Comparison of ENCODE assay signal across 2 cellular contexts in genomic region chr7:158312789-158313188, GRCh38.
TF ChIP-seq lines count a peak whose summit lies in the region.

No MANE protein-coding gene starts in this region.

TF ChIP-seq in HepG2, 621 proteins besides CTCF, POLR2A, EP300 and RAD21 (continued from another document):
- TF ChIP-seq ELK4 (CRISPR knock-in tag; IDR thresholded peaks at IDR 0.05; ENCODE audit: borderline replicate concordance) (no peak), MNT (IDR thresholded peaks at IDR 0.05) (peak; percentile 55)

TF ChIP-seq in neural cell, 6 proteins besides CTCF, POLR2A, EP300 and RAD21 (continued from another document):
- TF ChIP-seq REST (IDR thresholded peaks at IDR 0.05; ENCODE audit: borderline replicate concordance) = no peak
TF ChIP-seq in neural cell: peak in this region for 0.
